In genomic region chr7:71266912-71267311, GRCh38 we compare ENCODE assay signal across 1 cellular context.
TF ChIP-seq lines count a peak whose summit lies in the region.

No MANE protein-coding gene starts in this region.

TF ChIP-seq in GM23338, 12 proteins besides CTCF, POLR2A, EP300 and RAD21 (continued from another document):
- TF ChIP-seq REST (IDR thresholded peaks at IDR 0.05; ENCODE audit: unreplicated experiment) (no peak), STAT1 (IDR thresholded peaks at IDR 0.05; ENCODE audit: unreplicated experiment) (no peak), ETS1 (IDR thresholded peaks at IDR 0.05) (no peak), NANOG (IDR thresholded peaks at IDR 0.05; ENCODE audit: borderline replicate concordance) (no peak), ZNF114 (CRISPR knock-in tag; IDR thresholded peaks at IDR 0.05) (no peak), CREB1 (CRISPR knock-in tag; IDR thresholded peaks at IDR 0.05; ENCODE audit: low read depth) (no peak)
